ENCODE assay signal across 8 cellular contexts in genomic region chr17:17439971-17440843, GRCh38. TPM values are rescaled to one million over a fixed set of nuclear protein-coding genes. Genes with fewer than 3 reads are reported as not detected.
DNase-seq lines count a peak whose midpoint lies in the region; ATAC-seq and TF ChIP-seq lines count a peak whose summit lies in the region.

No MANE protein-coding gene starts in this region.

- no peak overlapping the region for H3K4me3 ChIP-seq in lower lobe of right lung

- no peaks in the 10 kb centered on the region for H3K27me3 ChIP-seq in lower lobe of right lung (ENCODE audit: low read depth)

- peak; percentile 64 for TF ChIP-seq CTCF in lower lobe of right lung (IDR thresholded peaks at IDR 0.05)

- H3K27ac ChIP-seq in lower lobe of right lung = peak overlapping the region; percentile 75

- ATAC-seq in Right ventricle myocardium inferior = peak; percentile 44
- peak; percentile 85 for ATAC-seq in lower lobe of right lung
- no peak for ATAC-seq in sciatic nerve

- intact Hi-C loops in Right ventricle myocardium inferior (cut with DNase I) (no loop called here), cardiac septum (cut with DNase I) (no loop called here), lower lobe of right lung (cut with DNase I) (no loop called here), sciatic nerve (cut with DNase I) (loop anchor here (10.0 kb wide), 1 partner anchor 925 kb away; no protein-coding TSS in a partner anchor)

- no peaks in the 10 kb centered on the region for H3K9me3 ChIP-seq in lower lobe of right lung

- H3K4me1 ChIP-seq in lower lobe of right lung = peaks cover 18% of the 10 kb centered on the region

- DNase-seq in Right ventricle myocardium inferior (ENCODE audit: missing footprints) = no peak
- no peak for DNase-seq in cardiac septum (ENCODE audit: low spot score)
- peak; percentile 81 for DNase-seq in NCI-H345 treated with DMSO at 0.1 percent for 48 hours (lab: John Stamatoyannopoulos, UW; ENCODE audit: unreplicated experiment)
- peak; percentile 52 for DNase-seq in activated CD4-positive, alpha-beta T cell treated with anti-CD3 and anti-CD28 coated beads for 1 hour
- DNase-seq in cerebellar cortex (ENCODE audit: low spot score) = peak; percentile 31
- peak; percentile 80 for DNase-seq in lower lobe of right lung
- peak; percentile 35 to 55 for DNase-seq in stimulated activated CD8-positive, alpha-beta memory T cell treated with anti-CD3 and anti-CD28 coated beads, Interleukin-4, amount 100 ng/mL, for 1 hour (ENCODE audit: low read depth in 2 of 2, low spot score in 1 of 2)
- DNase-seq in sciatic nerve (ENCODE audit: low spot score) = no peak

- H3K36me3 ChIP-seq in lower lobe of right lung = no peaks in the 10 kb centered on the region

RNA-seq across cellular contexts. Expression of gene MED9, which starts 36.6 kb away (rescaled TPM):
- total RNA-seq in Right ventricle myocardium inferior (40.4 TPM), cardiac septum (30.5 TPM), lower lobe of right lung (14.5 TPM), sciatic nerve (13.7 TPM)

RNA-seq across cellular contexts. Expression of gene RASD1, which starts 56.0 kb away (rescaled TPM):
- total RNA-seq in Right ventricle myocardium inferior (45.3 TPM), cardiac septum (4.4 TPM), lower lobe of right lung (24.6 TPM), sciatic nerve (58.6 TPM)

Comparison
In these comparisons a context has a peak if more than half of its experiments do, and no peak if none do; other contexts are left out.
1. DNase-seq: peak in NCI-H345 treated with DMSO at 0.1 percent for 48 hours (single experiment), activated CD4-positive, alpha-beta T cell treated with anti-CD3 and anti-CD28 coated beads for 1 hour (single experiment), cerebellar cortex (single experiment), lower lobe of right lung (single experiment) and stimulated activated CD8-positive, alpha-beta memory T cell treated with anti-CD3 and anti-CD28 coated beads, Interleukin-4, amount 100 ng/mL, for 1 hour (2 of 2); none in Right ventricle myocardium inferior (single experiment), cardiac septum (single experiment) and sciatic nerve (single experiment).